In genomic region chr22:38262051-38262795, GRCh38 we compare ENCODE assay signal across 8 cellular contexts. TPM values are rescaled to one million over a fixed set of nuclear protein-coding genes. Genes with fewer than 3 reads are reported as not detected.
DNase-seq lines count a peak whose midpoint lies in the region; ATAC-seq and TF ChIP-seq lines count a peak whose summit lies in the region.

No MANE protein-coding gene starts in this region.

- no peaks in the 10 kb centered on the region for H3K9me3 ChIP-seq in heart left ventricle

- peak; percentile 22 to 67 (median 56) for ATAC-seq in heart left ventricle

- peaks cover 0 to 13% (median 0%) of the 10 kb centered on the region in 9 donors for H3K36me3 ChIP-seq in heart left ventricle

- H3K4me3 ChIP-seq in NB4 (ENCODE audit: low read depth, low read length): no peak overlapping the region
- H3K4me3 ChIP-seq in heart left ventricle: no peak overlapping the region
- H3K4me3 ChIP-seq in retinal pigment epithelial cell (ENCODE audit: low read length): no peak overlapping the region

- DNase-seq in EL: peak; percentile 37
- DNase-seq in NB4 (ENCODE audit: low read depth): peak; percentile 59
- peak; percentile 78 for DNase-seq in activated effector memory CD4-positive, alpha-beta T cell treated with anti-CD3 and anti-CD28 coated beads, Interleukin-2, amount 50 U/mL, for 16 hours
- peak; percentile 48 to 75 (median 61) for DNase-seq in heart left ventricle
- no peak for DNase-seq in retinal pigment epithelial cell (ENCODE audit: low read depth)
- no peak for DNase-seq in NCI-H1417 treated with DMSO at 0.1 percent for 48 hours (lab: John Stamatoyannopoulos, UW)
- DNase-seq in HK-2 (ENCODE audit: unreplicated experiment): no peak
- no peak for DNase-seq in NCI-H774 (lab: John Stamatoyannopoulos, UW)

- H3K27ac ChIP-seq in heart left ventricle: peak overlapping the region in 11 of 12 donors; percentile 18 to 91 (median 78)

- 49 to 61% (median 54%) methylated on average over 20 of the region's 20 CpGs for WGBS in heart left ventricle, 4 donors

- peaks cover 24 to 95% (median 77%) of the 10 kb centered on the region in 12 donors for H3K4me1 ChIP-seq in heart left ventricle

- TF ChIP-seq POLR2A in NB4 (IDR thresholded peaks at IDR 0.05; ENCODE audit: extremely low read depth, insufficient read length) (no peak), heart left ventricle (IDR thresholded peaks at IDR 0.05) (no peak)

- TF ChIP-seq CTCF in NB4 (IDR thresholded peaks at IDR 0.05; ENCODE audit: low read depth, low read length): peak; percentile 72
- peak; percentile 50 to 77 (median 58) for TF ChIP-seq CTCF in heart left ventricle (IDR thresholded peaks at IDR 0.05)
- TF ChIP-seq CTCF in retinal pigment epithelial cell (conservative IDR thresholded peaks at IDR 0.05; ENCODE audit: low read depth, low read length): peak; percentile 77

- H3K27me3 ChIP-seq in heart left ventricle: no peaks in the 10 kb centered on the region

- intact Hi-C loops in heart left ventricle (cut with DNase I): loop anchor here in 6 of 10 donors (5.0 to 10.0 kb wide), 6 partner anchors 45 to 310 kb away; partner anchors contain the start of gene DMC1 (in 1 of the 6)

RNA-seq across cellular contexts. Expression of gene TMEM184B, which starts 10.6 kb away (rescaled TPM):
- total RNA-seq in heart left ventricle: 100 to 1,000 TPM in 1 of 9 donors, 10 to 100 TPM in 8; 37.6 to 103 (median 47.0) TPM
- 10 to 100 TPM; 19.5 to 54.4 TPM for polyA plus RNA-seq in heart left ventricle

RNA-seq across cellular contexts. Expression of gene CSNK1E, which starts 55.0 kb away (rescaled TPM):
- total RNA-seq in heart left ventricle: 100 to 1,000 TPM in 1 of 9 donors, 10 to 100 TPM in 8; 59.7 to 117 (median 72.6) TPM
- polyA plus RNA-seq in heart left ventricle: 100 to 1,000 TPM in 1 of 2 donors, 10 to 100 TPM in 1; 64.8 to 125 TPM

Comparison
In these comparisons a context has a peak if more than half of its experiments do, and no peak if none do; other contexts are left out.
1. DNase-seq: peak in EL (single experiment), NB4 (single experiment), activated effector memory CD4-positive, alpha-beta T cell treated with anti-CD3 and anti-CD28 coated beads, Interleukin-2, amount 50 U/mL, for 16 hours (single experiment) and heart left ventricle (5 of 5); none in retinal pigment epithelial cell (single experiment), NCI-H1417 treated with DMSO at 0.1 percent for 48 hours (single experiment), HK-2 (single experiment) and NCI-H774 (single experiment).
2. Peak in every context shown above with its lines, with median percentiles within 50 percentile points of each other: CTCF ChIP-seq.